ENCODE assay signal across 8 cellular contexts in the genomic region with DNA sequence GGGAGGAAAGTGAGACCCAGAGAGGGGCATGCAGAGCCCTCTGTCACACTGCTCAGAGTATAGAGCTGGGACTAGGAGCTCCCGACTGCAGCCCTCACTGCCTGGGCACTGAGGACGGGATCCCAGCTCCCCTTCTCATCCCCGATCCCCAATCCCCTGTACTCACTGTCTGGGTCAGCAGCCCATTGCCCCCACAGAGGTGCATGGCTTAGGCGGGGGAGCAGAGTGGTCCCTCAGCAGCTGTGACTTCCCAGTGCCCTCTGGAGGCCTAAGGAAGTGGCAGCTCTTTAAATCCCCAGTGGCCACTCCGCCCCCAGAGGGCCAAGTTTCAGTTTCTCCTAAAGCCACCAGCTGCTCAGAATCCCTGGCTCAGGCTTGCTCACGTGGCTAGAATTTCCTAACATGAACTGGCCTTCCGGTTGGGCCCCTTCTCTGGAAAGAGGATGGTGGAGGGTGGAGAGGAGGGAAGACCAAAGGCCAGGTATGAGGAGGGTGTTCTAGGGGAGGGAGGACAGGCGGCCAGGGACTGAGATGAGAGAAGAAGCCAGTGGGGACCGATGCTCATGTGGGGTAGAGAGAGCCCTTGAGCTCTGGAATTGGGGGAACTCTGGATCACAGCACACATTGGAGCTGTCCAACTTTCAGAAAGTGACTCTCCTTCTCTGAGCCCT. TPM values are rescaled to one million over a fixed set of nuclear protein-coding genes. Genes with fewer than 3 reads are reported as not detected.
DNase-seq lines count a peak whose midpoint lies in the region; ATAC-seq and TF ChIP-seq lines count a peak whose summit lies in the region.

BATF2 (minus strand) TSS at position 262 of the 671 bp plus-strand sequence; CDS start at position 205, 57 bp downstream.

- H3K4me3 Mint-ChIP-seq in activated naive CD8-positive, alpha-beta T cell treated with anti-CD3 and anti-CD28 coated beads for 36 hours = peak within 1 kb of the TSS; percentile 22
- no peak within 1 kb of the TSS for H3K4me3 Mint-ChIP-seq in osteocyte (ENCODE audit: unreplicated experiment)

- WGBS in heart left ventricle, 4 donors = 19 to 23% (median 20%) methylated on average over 9 of the region's 9 CpGs

- peak in 1 of 2 donors; percentile 43 for TF ChIP-seq POLR2A in heart left ventricle (IDR thresholded peaks at IDR 0.05)

- DNase-seq in 8988T (peak; percentile 98), NCI-H2171 (lab: John Stamatoyannopoulos, UW) (peak; percentile 29), heart left ventricle (peak; percentile 77 to 83 (median 80)), osteocyte (ENCODE audit: extremely low spot score, unreplicated experiment) (no peak)
- peak; percentile 19 for DNase-seq in activated naive CD8-positive, alpha-beta T cell treated with anti-CD3 and anti-CD28 coated beads for 36 hours

- intact Hi-C loops in heart left ventricle (cut with DNase I) = loop anchor here in 8 of 10 donors (2.0 to 10.0 kb wide), 7 partner anchors 40 to 152 kb away; partner anchors contain the start of genes PPP2R5B (in 2 of the 8), ATG2A (in 1 of the 8) and CDC42BPG (in 1 of the 8)

- H3K36me3 Mint-ChIP-seq in activated naive CD8-positive, alpha-beta T cell treated with anti-CD3 and anti-CD28 coated beads for 36 hours = no peaks in the 10 kb centered on the region
- H3K36me3 Mint-ChIP-seq in osteocyte (ENCODE audit: unreplicated experiment) = no peaks in the 10 kb centered on the region

- H3K27me3 Mint-ChIP-seq in activated naive CD8-positive, alpha-beta T cell treated with anti-CD3 and anti-CD28 coated beads for 36 hours = peaks cover 11% of the 10 kb centered on the region
- peaks cover 2% of the 10 kb centered on the region for H3K27me3 Mint-ChIP-seq in osteocyte (ENCODE audit: unreplicated experiment)

- no peaks in the 10 kb centered on the region for H3K27me3 ChIP-seq in heart left ventricle

- peak within 1 kb of the TSS in 11 of 12 donors; percentile 15 to 68 (median 51) for H3K4me3 ChIP-seq in heart left ventricle

- H3K27ac Mint-ChIP-seq in activated naive CD8-positive, alpha-beta T cell treated with anti-CD3 and anti-CD28 coated beads for 36 hours = peak within 1 kb of the TSS; percentile 12
- no peak within 1 kb of the TSS for H3K27ac Mint-ChIP-seq in osteocyte (ENCODE audit: unreplicated experiment)

- peak within 1 kb of the TSS; percentile 3 to 83 (median 72) for H3K27ac ChIP-seq in heart left ventricle

- peaks cover 17% of the 10 kb centered on the region for H3K4me1 Mint-ChIP-seq in activated naive CD8-positive, alpha-beta T cell treated with anti-CD3 and anti-CD28 coated beads for 36 hours
- peaks cover 9% of the 10 kb centered on the region for H3K4me1 Mint-ChIP-seq in osteocyte (ENCODE audit: unreplicated experiment)

- peaks cover 0 to 68% (median 10%) of the 10 kb centered on the region in 12 donors for H3K4me1 ChIP-seq in heart left ventricle

- H3K36me3 ChIP-seq in heart left ventricle = peaks cover 0 to 25% (median 0%) of the 10 kb centered on the region in 9 donors

- peak; percentile 51 for TF ChIP-seq CTCF in GM12872 (IDR thresholded peaks at IDR 0.05; ENCODE audit: insufficient read depth, low read depth, low read length)
- peak; percentile 16 to 61 (median 39) for TF ChIP-seq CTCF in heart left ventricle (IDR thresholded peaks at IDR 0.05)
- TF ChIP-seq CTCF in osteocyte (IDR thresholded peaks at IDR 0.05) = peak; percentile 11

- no peaks in the 10 kb centered on the region for H3K9me3 Mint-ChIP-seq in activated naive CD8-positive, alpha-beta T cell treated with anti-CD3 and anti-CD28 coated beads for 36 hours
- H3K9me3 Mint-ChIP-seq in osteocyte (ENCODE audit: unreplicated experiment) = no peaks in the 10 kb centered on the region

- H3K9me3 ChIP-seq in heart left ventricle = no peaks in the 10 kb centered on the region

- ATAC-seq in heart left ventricle (peak; percentile 54 to 96 (median 92)), HG03097 (IDR thresholded peaks at IDR 0.05; ENCODE audit: low FRiP score, unreplicated experiment) (no peak), HG03045 (IDR thresholded peaks at IDR 0.05; ENCODE audit: unreplicated experiment) (no peak)

RNA-seq across cellular contexts. Expression of gene BATF2, which starts in this region (rescaled TPM):
- under 1 TPM in 1 of 2 experiments, not detected in 1; 0.08 TPM for total RNA-seq in activated naive CD8-positive, alpha-beta T cell treated with anti-CD3 and anti-CD28 coated beads for 36 hours
- total RNA-seq in heart left ventricle = 10 to 100 TPM in 1 of 9 donors, 1 to 10 TPM in 7, under 1 TPM in 1; 0.87 to 33.4 (median 1.5) TPM
- 1 to 10 TPM; 1.6 to 2.0 TPM for polyA plus RNA-seq in heart left ventricle
- total RNA-seq in osteocyte = not detected in 2 replicates

Comparison
In these comparisons a context has a peak if more than half of its experiments do, and no peak if none do; other contexts are left out.
1. Peak in DNase-seq in activated naive CD8-positive, alpha-beta T cell treated with anti-CD3 and anti-CD28 coated beads for 36 hours; RNA of the gene not detected or under 1 TPM.
2. ATAC-seq: peak in heart left ventricle (4 of 4); none in HG03097 (single experiment) and HG03045 (single experiment).
3. Peak in every context shown above with its lines, with median percentiles within 50 percentile points of each other: CTCF ChIP-seq.